2 cellular contexts compared by ENCODE assay signal in genomic region chr1:145052019-145052776, GRCh38. TPM values are rescaled to one million over a fixed set of nuclear protein-coding genes. Genes with fewer than 3 reads are reported as not detected.
"Had no signal": no experiment of that assay in that cellular context is flagged by ENCODE, and none has a peak within 500 bp of the region (broad histone marks: within the 10 kb centered on the region; RNA-seq: fewer than 3 reads in every experiment).

No MANE protein-coding gene starts in this region.

RNA-seq across cellular contexts. Expression of gene FAM72D, which starts 43.6 kb away (rescaled TPM):
- total RNA-seq: ascending aorta, bronchial epithelial cell had no signal
